Comparison of ENCODE assay signal across 24 cellular contexts in genomic region chr6:14642106-14642505, GRCh38.
"Had no signal": no experiment of that assay in that cellular context is flagged by ENCODE, and none has a peak within 500 bp of the region (broad histone marks: within the 10 kb centered on the region; RNA-seq: fewer than 3 reads in every experiment).

No MANE protein-coding gene starts in this region.

- H3K36me3 Mint-ChIP-seq: natural killer cell, type B pancreatic cell had no signal

- H3K27me3 ChIP-seq: foreskin keratinocyte, gastroesophageal sphincter, heart left ventricle, hepatocyte, neutrophil, pancreas, right lobe of liver, stomach, thyroid gland had no signal

- H3K4me3 ChIP-seq: gastroesophageal sphincter, heart left ventricle, hepatocyte, lower lobe of right lung, pancreas, right lobe of liver, smooth muscle cell, stomach, thyroid gland had no signal

- H3K27ac ChIP-seq: epithelial cell of prostate, foreskin keratinocyte, gastroesophageal sphincter, hepatocyte, lower lobe of right lung, neutrophil, pancreas, right lobe of liver, stomach, thyroid gland had no signal

- H3K4me1 ChIP-seq: pancreas, right lobe of liver had no signal

- DNase-seq: effector CD8-positive, alpha-beta T cell; foreskin keratinocyte; immature natural killer cell; left ventricle myocardium superior; lower lobe of right lung; natural killer cell; pancreas; right lobe of liver; stimulated activated CD4-positive, alpha-beta T cell treated with anti-CD3 and anti-CD28 coated beads, Interleukin-12 subunit alpha, Interleukin-12 subunit beta, amount 100 ng/mL, for 4 hours; stimulated activated CD4-positive, alpha-beta T cell treated with anti-CD3 and anti-CD28 coated beads, Interleukin-1b, Interleukin-23, amount 100 ng/mL, for 48 hours; stimulated activated CD4-positive, alpha-beta T cell treated with anti-CD3 and anti-CD28 coated beads, Interleukin-4, amount 100 ng/mL, for 1 hour; stimulated activated CD8-positive, alpha-beta memory T cell treated with anti-CD3 and anti-CD28 coated beads, Interleukin-4, amount 100 ng/mL, for 48 hours; stimulated activated naive CD4-positive, alpha-beta T cell treated with Interleukin-2 at 50 U/mL for 16 hours; stomach; thyroid gland had no signal

- H3K9me3 ChIP-seq: gastroesophageal sphincter, heart left ventricle, lower lobe of right lung, neutrophil, pancreas, right lobe of liver, stomach, thyroid gland had no signal

- H3K9me3 Mint-ChIP-seq: endodermal cell, immature natural killer cell, natural killer cell, type B pancreatic cell had no signal

- ATAC-seq: esophagus mucosa, foreskin keratinocyte, gastroesophageal sphincter, lower lobe of right lung, natural killer cell, pancreas had no signal

- H3K27ac Mint-ChIP-seq: immature natural killer cell, natural killer cell, type B pancreatic cell had no signal

- H3K4me3 Mint-ChIP-seq: endodermal cell, natural killer cell had no signal

- H3K36me3 ChIP-seq: gastroesophageal sphincter, heart left ventricle, lower lobe of right lung, neutrophil, pancreas, right lobe of liver, stomach, thyroid gland had no signal
